Comparison of ENCODE assay signal across 24 cellular contexts in genomic region chr7:103866919-103867318, GRCh38.
DNase-seq lines count a peak whose midpoint lies in the region; ATAC-seq and TF ChIP-seq lines count a peak whose summit lies in the region.
"Had no signal": no experiment of that assay in that cellular context is flagged by ENCODE, and none has a peak within 500 bp of the region (broad histone marks: within the 10 kb centered on the region; RNA-seq: fewer than 3 reads in every experiment).

No MANE protein-coding gene starts in this region.

- intact Hi-C loops in right cardiac atrium (cut with DNase I), result no loop called here

- no peak for TF ChIP-seq CTCF in 22Rv1 (IDR thresholded peaks at IDR 0.05)
- no peak for TF ChIP-seq CTCF in gastroesophageal sphincter (IDR thresholded peaks at IDR 0.05)

- 70 to 72% methylated on average over 4 of the region's 4 CpGs for WGBS in gastroesophageal sphincter (ENCODE audit: low coverage in 1 of 2), 2 donors
- 81% methylated on average over 4 of the region's 4 CpGs for WGBS in right cardiac atrium

- no peaks in the 10 kb centered on the region for H3K9me3 ChIP-seq in gastroesophageal sphincter
- no peaks in the 10 kb centered on the region for H3K9me3 ChIP-seq in right cardiac atrium (ENCODE audit: control insufficient read depth, low read length)
- H3K9me3 ChIP-seq: A549, gastrocnemius medialis had no signal

- no peak for ATAC-seq in SK-N-SH treated with all-trans-retinoic acid at 6 μM for 48 hours
- ATAC-seq in gastroesophageal sphincter, result no peak
- ATAC-seq in right cardiac atrium, result no peak
- ATAC-seq: A549; activated naive CD4-positive, alpha-beta T cell treated with anti-CD3 and anti-CD28 coated beads, Interleukin-2, amount 50 U/mL, for 72 hours; gastrocnemius medialis; naive thymus-derived CD8-positive, alpha-beta T cell had no signal

- no peaks in the 10 kb centered on the region for H3K36me3 ChIP-seq in gastroesophageal sphincter
- H3K36me3 ChIP-seq: gastrocnemius medialis had no signal

- H3K27me3 ChIP-seq in gastroesophageal sphincter (no peaks in the 10 kb centered on the region), right cardiac atrium (ENCODE audit: control insufficient read depth, insufficient read depth) (no peaks in the 10 kb centered on the region)
- H3K27me3 ChIP-seq: gastrocnemius medialis had no signal

- TF ChIP-seq POLR2A in gastroesophageal sphincter (IDR thresholded peaks at IDR 0.05), result no peak

- DNase-seq in NCI-H128 (lab: John Stamatoyannopoulos, UW; ENCODE audit: unreplicated experiment), result peak; percentile 41
- DNase-seq in NCI-H2196 (lab: John Stamatoyannopoulos, UW; ENCODE audit: unreplicated experiment), result peak; percentile 72
- no peak for DNase-seq in COLO829 (ENCODE audit: low spot score)
- no peak for DNase-seq in right cardiac atrium
- DNase-seq in medulla oblongata (ENCODE audit: extremely low spot score), result no peak
- DNase-seq: activated CD4-positive, alpha-beta T cell treated with anti-CD3 and anti-CD28 coated beads for 48 hours; activated T-cell treated with anti-CD3 and anti-CD28 coated beads for 4 hours; gastrocnemius medialis; Kasumi-1; mammary epithelial cell; naive thymus-derived CD8-positive, alpha-beta T cell; NCI-H446; OCI-M1; posterior cingulate gyrus; stimulated activated naive CD4-positive, alpha-beta T cell treated with Interleukin-2 at 50 U/mL for 16 hours; trophoblast cell had no signal

- H3K4me3 ChIP-seq in gastroesophageal sphincter (no peak overlapping the region), right cardiac atrium (ENCODE audit: low read length) (no peak overlapping the region)
- H3K4me3 ChIP-seq: A549, gastrocnemius medialis, SK-N-MC had no signal

- H3K4me1 ChIP-seq in gastroesophageal sphincter, result no peaks in the 10 kb centered on the region
- no peaks in the 10 kb centered on the region for H3K4me1 ChIP-seq in right cardiac atrium (ENCODE audit: control insufficient read depth, insufficient read depth, low read length)
- H3K4me1 ChIP-seq: A549, gastrocnemius medialis had no signal

- no peak for TF ChIP-seq EP300 in gastroesophageal sphincter (IDR thresholded peaks at IDR 0.05)

- H3K27ac ChIP-seq in 22Rv1 (peak overlapping the region; percentile 53), gastroesophageal sphincter (no peak overlapping the region), right cardiac atrium (ENCODE audit: low read length) (no peak overlapping the region)
- H3K27ac ChIP-seq: A549, C4-2B, epithelial cell of prostate, gastrocnemius medialis, SK-N-MC had no signal

TF ChIP-seq in SK-N-SH treated with all-trans-retinoic acid at 6 μM for 48 hours, 23 proteins besides CTCF, POLR2A, EP300 and RAD21:
- TF ChIP-seq SNAI2 (CRISPR knock-in tag; IDR thresholded peaks at IDR 0.05), result no peak
- TF ChIP-seq TCF4 (CRISPR knock-in tag; IDR thresholded peaks at IDR 0.05; ENCODE audit: borderline replicate concordance), result peak; percentile 21; the same call in 1 of the 2 replicates

Comparison
In these comparisons a context has a peak if more than half of its experiments do, and no peak if none do; other contexts are left out.
1. DNase-seq: peak in NCI-H128 (single experiment) and NCI-H2196 (single experiment); none in COLO829 (single experiment), right cardiac atrium (0 of 3) and medulla oblongata (single experiment).